In genomic region chr17:15966183-15966878, GRCh38 we compare ENCODE assay signal across 8 cellular contexts. TPM values are rescaled to one million over a fixed set of nuclear protein-coding genes. Genes with fewer than 3 reads are reported as not detected.
DNase-seq lines count a peak whose midpoint lies in the region; ATAC-seq and TF ChIP-seq lines count a peak whose summit lies in the region.

No MANE protein-coding gene starts in this region.

- peaks cover 25% of the 10 kb centered on the region for H3K4me1 ChIP-seq in mucosa of descending colon (ENCODE audit: low read depth)

- intact Hi-C loops in mucosa of descending colon (cut with DNase I, micrococcal nuclease), result no loop called here

- TF ChIP-seq CTCF in mucosa of descending colon (IDR thresholded peaks at IDR 0.05), result no peak

- ATAC-seq in mucosa of descending colon (peak; percentile 88), HG03135 (IDR thresholded peaks at IDR 0.05; ENCODE audit: unreplicated experiment) (no peak), HG03095 (IDR thresholded peaks at IDR 0.05; ENCODE audit: unreplicated experiment) (no peak)

- no peaks in the 10 kb centered on the region for H3K9me3 ChIP-seq in mucosa of descending colon

- H3K36me3 ChIP-seq in mucosa of descending colon (ENCODE audit: low read depth), result no peaks in the 10 kb centered on the region

- DNase-seq in DMS153 treated with DMSO at 0.1 percent for 48 hours (lab: John Stamatoyannopoulos, UW; ENCODE audit: unreplicated experiment) (peak; percentile 6), NCI-H345 treated with DMSO at 0.1 percent for 48 hours (lab: John Stamatoyannopoulos, UW; ENCODE audit: unreplicated experiment) (peak; percentile 7), dermis microvascular lymphatic vessel endothelial cell (ENCODE audit: low read depth in 2 of 2) (peak; percentile 47 to 79), mucosa of descending colon (peak; percentile 72 to 76 (median 73)), AG08396 (ENCODE audit: low spot score) (no peak)
- no peak for DNase-seq in activated CD4-positive, alpha-beta T cell treated with anti-CD3 and anti-CD28 coated beads, Interleukin-2, amount 50 U/mL, for 4 hours

- no peak overlapping the region for H3K4me3 ChIP-seq in mucosa of descending colon

RNA-seq across cellular contexts. Expression of gene ADORA2B, which starts 21.4 kb away (rescaled TPM):
- 6.4 and 7.5 TPM in 2 replicates for total RNA-seq in dermis microvascular lymphatic vessel endothelial cell
- 10 to 100 TPM; 11.9 to 32.9 (median 24.4) TPM for total RNA-seq in mucosa of descending colon

RNA-seq across cellular contexts. Expression of gene ZSWIM7, which starts 33.2 kb away (rescaled TPM):
- total RNA-seq in dermis microvascular lymphatic vessel endothelial cell, result 14.9 and 32.6 TPM in 2 replicates
- total RNA-seq in mucosa of descending colon, result 10 to 100 TPM; 17.3 to 32.1 (median 26.0) TPM

RNA-seq across cellular contexts. Expression of gene TTC19, which starts 33.3 kb away (rescaled TPM):
- 35.9 and 53.5 TPM in 2 replicates for total RNA-seq in dermis microvascular lymphatic vessel endothelial cell
- total RNA-seq in mucosa of descending colon, result 10 to 100 TPM; 32.5 to 52.2 (median 41.9) TPM

Comparison
In these comparisons a context has a peak if more than half of its experiments do, and no peak if none do; other contexts are left out.
1. DNase-seq: peak in DMS153 treated with DMSO at 0.1 percent for 48 hours (single experiment), NCI-H345 treated with DMSO at 0.1 percent for 48 hours (single experiment), dermis microvascular lymphatic vessel endothelial cell (2 of 2) and mucosa of descending colon (3 of 3); none in AG08396 (single experiment) and activated CD4-positive, alpha-beta T cell treated with anti-CD3 and anti-CD28 coated beads, Interleukin-2, amount 50 U/mL, for 4 hours (0 of 2).